8 cellular contexts compared by ENCODE assay signal in the genomic region with DNA sequence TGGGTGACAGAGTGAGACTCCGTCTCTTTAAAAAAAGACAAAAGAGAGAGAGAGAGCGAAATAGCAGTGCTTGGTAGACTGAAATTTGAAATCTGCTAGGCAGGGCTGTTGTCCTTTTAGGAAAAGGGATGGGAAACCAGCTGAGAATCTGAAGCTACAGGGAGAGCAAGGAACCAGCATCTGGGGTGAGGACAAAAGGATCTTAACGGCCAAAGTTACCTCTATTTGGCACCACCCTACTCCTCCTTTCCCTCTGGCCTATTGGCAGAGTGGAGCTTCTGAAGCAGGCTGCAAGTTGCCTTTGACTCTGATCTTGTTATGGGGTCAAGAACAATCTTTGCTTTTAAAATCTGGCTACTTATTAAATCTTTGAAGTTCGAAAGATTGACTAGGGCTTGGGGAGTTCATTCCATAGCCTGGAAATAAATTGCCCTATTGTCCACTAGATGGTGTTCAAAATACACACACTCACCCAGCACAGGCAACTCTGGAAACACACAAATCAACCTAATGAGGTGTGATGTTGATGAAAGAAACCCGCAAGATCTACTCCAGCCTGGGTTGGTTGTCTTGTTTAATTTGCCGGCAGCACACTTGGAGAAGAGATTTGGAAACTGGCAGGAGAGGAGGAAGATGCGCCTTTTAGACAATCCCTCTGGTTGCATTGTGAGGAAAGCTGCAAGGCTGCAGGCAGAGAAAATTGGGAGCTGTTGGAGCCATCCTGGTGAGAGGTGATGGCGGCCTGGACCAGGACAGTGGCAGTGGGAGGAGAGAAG. TPM values are rescaled to one million over a fixed set of nuclear protein-coding genes. Genes with fewer than 3 reads are reported as not detected.
DNase-seq lines count a peak whose midpoint lies in the region; ATAC-seq, FAIRE-seq and TF ChIP-seq lines count a peak whose summit lies in the region.

No MANE protein-coding gene starts in this region.

- H3K9me3 ChIP-seq in adrenal gland (replicated peaks in 1 of 3) (no peaks in the 10 kb centered on the region), suprapubic skin (no peaks in the 10 kb centered on the region)

- H3K4me1 ChIP-seq in adrenal gland (replicated peaks in 1 of 2) (no peaks in the 10 kb centered on the region), suprapubic skin (peaks cover 4% of the 10 kb centered on the region)

- no peak for TF ChIP-seq POLR2A in adrenal gland (IDR thresholded peaks at IDR 0.05)
- no peak for TF ChIP-seq POLR2A in suprapubic skin (IDR thresholded peaks at IDR 0.05)

- no peak for TF ChIP-seq EP300 in suprapubic skin (IDR thresholded peaks at IDR 0.05)

- ATAC-seq in GM21717 (IDR thresholded peaks at IDR 0.05; ENCODE audit: unreplicated experiment) (peak; percentile 46), omental fat pad (ENCODE audit: low FRiP score) (no peak)

- H3K36me3 ChIP-seq in adrenal gland (replicated peaks in 1 of 2), result no peaks in the 10 kb centered on the region
- H3K36me3 ChIP-seq in suprapubic skin, result no peaks in the 10 kb centered on the region

- H3K27ac ChIP-seq in adrenal gland, result no peak overlapping the region
- H3K27ac ChIP-seq in suprapubic skin, result no peak overlapping the region

- 58 to 66% (median 61%) methylated on average over 8 of the region's 8 CpGs for WGBS in adrenal gland, 4 donors
- WGBS in suprapubic skin, result 63% methylated on average over 8 of the region's 8 CpGs

- H3K27me3 ChIP-seq in adrenal gland (no peaks in the 10 kb centered on the region), suprapubic skin (peaks cover 3% of the 10 kb centered on the region)

- DNase-seq in D721Med (ENCODE audit: insufficient read length, low spot score) (no peak), NCI-H2196 treated with DMSO at 0.1 percent for 48 hours (lab: John Stamatoyannopoulos, UW; ENCODE audit: unreplicated experiment) (peak; percentile 28), adrenal gland (no peak), iPS-NIHi7 (ENCODE audit: extremely low spot score) (peak; percentile 37), suprapubic skin (ENCODE audit: low spot score in 2 of 2) (no peak), omental fat pad (ENCODE audit: low spot score) (no peak)
- no peak for DNase-seq in stimulated activated CD4-positive, alpha-beta T cell treated with anti-CD3 and anti-CD28 coated beads, Interleukin-12 subunit alpha, Interleukin-12 subunit beta, amount 100 ng/mL, for 4 hours

- peak; percentile 89 for TF ChIP-seq CTCF in D721Med (IDR thresholded peaks at IDR 0.05; ENCODE audit: insufficient read depth, missing control alignments)
- TF ChIP-seq CTCF in adrenal gland (IDR thresholded peaks at IDR 0.05), result peak; percentile 37 to 69 (median 62)
- peak; percentile 17 to 32 for TF ChIP-seq CTCF in suprapubic skin (IDR thresholded peaks at IDR 0.05)
- peak in 1 of 3 donors; percentile 4 for TF ChIP-seq CTCF in omental fat pad (IDR thresholded peaks at IDR 0.05)

- FAIRE-seq in D721Med (lab: Jason Lieb, UNC), result peak; percentile 86

- H3K4me3 ChIP-seq in adrenal gland (no peak overlapping the region), suprapubic skin (no peak overlapping the region)

- intact Hi-C loops in adrenal gland (cut with DNase I), result loop anchor here (5.0 to 10.0 kb wide), 2 partner anchors 180 to 183 kb away; no protein-coding TSS in a partner anchor

RNA-seq across cellular contexts. Expression of gene PARP1, which starts 16.5 kb away (rescaled TPM):
- total RNA-seq in adrenal gland, result 100 to 1,000 TPM in 4 of 8 donors, 10 to 100 TPM in 4; 56.0 to 150 (median 89.8) TPM
- 10 to 100 TPM; 15.3 to 66.1 (median 19.6) TPM for polyA plus RNA-seq in adrenal gland
- 10 to 100 TPM; 55.7 to 70.0 (median 60.6) TPM for total RNA-seq in suprapubic skin
- total RNA-seq in omental fat pad, result 10 to 100 TPM; 62.3 to 76.9 (median 63.4) TPM

Comparison
In these comparisons a context has a peak if more than half of its experiments do, and no peak if none do; other contexts are left out.
1. DNase-seq: peak in NCI-H2196 treated with DMSO at 0.1 percent for 48 hours (single experiment) and iPS-NIHi7 (single experiment); none in D721Med (single experiment), adrenal gland (0 of 7), suprapubic skin (0 of 2), omental fat pad (single experiment) and stimulated activated CD4-positive, alpha-beta T cell treated with anti-CD3 and anti-CD28 coated beads, Interleukin-12 subunit alpha, Interleukin-12 subunit beta, amount 100 ng/mL, for 4 hours (single experiment).